Comparison of ENCODE assay signal across 1 cellular context in genomic region chr20:49713779-49714712, GRCh38.
TF ChIP-seq lines count a peak whose summit lies in the region.

Gene B4GALT5 (minus strand): TSS chr20:49713878. CDS start chr20:49713690, 188 bp downstream.

TF ChIP-seq in SK-N-SH treated with all-trans-retinoic acid at 6 μM for 48 hours, 23 proteins besides CTCF, POLR2A, EP300 and RAD21 (continued from another document):
- no peak for TF ChIP-seq POU6F1 (CRISPR knock-in tag; IDR thresholded peaks at IDR 0.05; ENCODE audit: borderline replicate concordance, low read depth)
- no peak for TF ChIP-seq TCF4 (CRISPR knock-in tag; IDR thresholded peaks at IDR 0.05; ENCODE audit: borderline replicate concordance)
- TF ChIP-seq RARB (CRISPR knock-in tag; IDR thresholded peaks at IDR 0.05): no peak
